10 cellular contexts compared by ENCODE assay signal in genomic region chr5:151721087-151721646, GRCh38. TPM values are rescaled to one million over a fixed set of nuclear protein-coding genes. Genes with fewer than 3 reads are reported as not detected.
A peak's percentile ranks its signal among the peaks of the same experiment; 100 is the strongest.
DNase-seq lines count a peak whose midpoint lies in the region; ATAC-seq and TF ChIP-seq lines count a peak whose summit lies in the region.
"Had no signal": no experiment of that assay in that cellular context is flagged by ENCODE, and none has a peak within 500 bp of the region (broad histone marks: within the 10 kb centered on the region; RNA-seq: fewer than 3 reads in every experiment).

No MANE protein-coding gene starts in this region.

- H3K9me3 ChIP-seq in PC-3 (ENCODE audit: low read length), result no peaks in the 10 kb centered on the region
- no peaks in the 10 kb centered on the region for H3K9me3 ChIP-seq in suprapubic skin
- H3K9me3 ChIP-seq: uterus had no signal

- CTCF ChIA-PET in PC-3 (lab: Charles Lee), result no interaction called here

- no peaks in the 10 kb centered on the region for H3F3A ChIP-seq in PC-3 (ENCODE audit: low read length, unreplicated experiment)

- H3K4me1 ChIP-seq in PC-3 (ENCODE audit: insufficient read depth, low read length), result no peaks in the 10 kb centered on the region; the same call in 1 of the 2 replicates
- peaks cover 10% of the 10 kb centered on the region for H3K4me1 ChIP-seq in suprapubic skin
- H3K4me1 ChIP-seq: uterus had no signal

- TF ChIP-seq CTCF in PC-3 (conservative IDR thresholded peaks at IDR 0.05; ENCODE audit: low read depth, low read length) (no peak), suprapubic skin (IDR thresholded peaks at IDR 0.05) (no peak)

- POLR2A ChIA-PET in PC-3 (lab: Charles Lee; ENCODE audit: unreplicated experiment), result no interaction called here

- H3K4me3 ChIP-seq in PC-3 (ENCODE audit: low read length), result no peak overlapping the region
- no peak overlapping the region for H3K4me3 ChIP-seq in suprapubic skin
- H3K4me3 ChIP-seq: uterus had no signal

- peak; percentile 78 for ATAC-seq in GM18861 (IDR thresholded peaks at IDR 0.05; ENCODE audit: unreplicated experiment)
- peak; percentile 87 for ATAC-seq in GM21717 (IDR thresholded peaks at IDR 0.05; ENCODE audit: unreplicated experiment)
- ATAC-seq in HG03565 (IDR thresholded peaks at IDR 0.05; ENCODE audit: unreplicated experiment), result peak; percentile 72
- ATAC-seq in PC-3, result no peak; the same call in 1 of the 2 replicates

- WGBS in suprapubic skin, result 46% methylated on average over 3 of the region's 3 CpGs

- H3K27ac ChIP-seq in PC-3 (ENCODE audit: low read length) (no peak overlapping the region), suprapubic skin (no peak overlapping the region)
- H3K27ac ChIP-seq: epithelial cell of prostate, uterus had no signal

- H4K20me1 ChIP-seq in PC-3 (ENCODE audit: low read length), result no peaks in the 10 kb centered on the region

- no peak overlapping the region for H3K9ac ChIP-seq in PC-3 (ENCODE audit: low read length)

- TF ChIP-seq POLR2A in suprapubic skin (IDR thresholded peaks at IDR 0.05), result no peak

- no peaks in the 10 kb centered on the region for H3K79me2 ChIP-seq in PC-3 (ENCODE audit: low read length)

- H2AFZ ChIP-seq in PC-3 (ENCODE audit: low read length), result no peak overlapping the region

- DNase-seq in kidney tubule cell (ENCODE audit: low spot score) (peak; percentile 20), NCI-H1048 (lab: John Stamatoyannopoulos, UW) (no peak), PC-3 (no peak), 8988T (no peak), suprapubic skin (ENCODE audit: low spot score in 2 of 2) (no peak)
- DNase-seq: uterus had no signal

- no peak overlapping the region for H3K4me2 ChIP-seq in PC-3 (ENCODE audit: low read length)

- no peak for TF ChIP-seq EP300 in suprapubic skin (IDR thresholded peaks at IDR 0.05)

- H3K27me3 ChIP-seq in PC-3 (ENCODE audit: low read length) (no peaks in the 10 kb centered on the region), suprapubic skin (no peaks in the 10 kb centered on the region)
- H3K27me3 ChIP-seq: uterus had no signal

- intact Hi-C loops in PC-3 (cut with micrococcal nuclease), result no loop called here

- no TSS peak for BruUV-seq in PC-3 (replicated peaks; lab: Mats Ljungman, UMichigan)

- H3K36me3 ChIP-seq in PC-3 (ENCODE audit: low read depth, low read length) (no peaks in the 10 kb centered on the region), suprapubic skin (no peaks in the 10 kb centered on the region)
- H3K36me3 ChIP-seq: uterus had no signal

- no peaks in the 10 kb centered on the region for H3K9me2 ChIP-seq in PC-3 (replicated peaks; ENCODE audit: low read length)

RNA-seq across cellular contexts. Expression of gene SPARC, which starts 34.5 kb away (rescaled TPM):
- total RNA-seq in PC-3 (2014; rRNA removed), result 0.86 and 2.7 TPM in 2 replicates
- 100 to 1,000 TPM; 265 to 337 (median 270) TPM for total RNA-seq in suprapubic skin

RNA-seq across cellular contexts. Expression of gene ATOX1, which starts 37.3 kb away (rescaled TPM):
- total RNA-seq in PC-3 (2014; rRNA removed), result 81.4 and 122 TPM in 2 replicates
- total RNA-seq in suprapubic skin, result 100 to 1,000 TPM in 1 of 4 donors, 10 to 100 TPM in 3; 59.0 to 185 (median 92.1) TPM

RNA-seq across cellular contexts. Expression of gene G3BP1, which starts 50.6 kb away (rescaled TPM):
- total RNA-seq in PC-3 (2014; rRNA removed), result 133 and 157 TPM in 2 replicates
- 100 to 1,000 TPM; 111 to 116 (median 113) TPM for total RNA-seq in suprapubic skin

Comparison
In these comparisons a context has a peak if more than half of its experiments do, and no peak if none do; other contexts are left out.
1. RNA of gene SPARC, which starts 34.5 kb away (total RNA-seq): 265 to 337 TPM in suprapubic skin; 0.86 to 2.7 TPM in PC-3; every median in the first group is over 10 times any median in the second.